24 cellular contexts compared by ENCODE assay signal in the genomic region with DNA sequence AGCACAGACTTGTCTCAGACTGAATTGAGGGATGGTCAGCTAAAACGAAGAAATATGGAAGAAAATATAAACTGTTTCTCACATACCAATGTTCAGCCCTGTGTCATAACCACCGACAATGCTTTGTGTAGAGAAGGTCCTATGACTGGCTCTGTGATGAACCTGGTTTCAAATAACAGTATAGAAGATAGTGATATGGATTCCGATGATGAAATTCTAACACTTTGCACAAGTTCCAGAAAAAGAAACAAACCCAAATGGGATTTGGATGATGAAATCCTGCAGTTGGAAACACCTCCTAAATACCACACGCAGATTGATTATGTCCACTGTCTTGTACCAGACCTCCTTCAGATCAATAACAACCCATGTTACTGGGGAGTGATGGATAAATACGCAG.
"Had no signal": no experiment of that assay in that cellular context is flagged by ENCODE, and none has a peak within 500 bp of the region (broad histone marks: within the 10 kb centered on the region; RNA-seq: fewer than 3 reads in every experiment).

No MANE protein-coding gene starts in this region.

- H3K27ac ChIP-seq: adrenal gland, coronary artery, epithelial cell of prostate, hepatocyte, left ventricle myocardium inferior, thoracic aorta, VCaP had no signal

- H3K4me3 ChIP-seq: adrenal gland, coronary artery, hepatocyte, left ventricle myocardium inferior, thoracic aorta had no signal

- H3K36me3 Mint-ChIP-seq: natural killer cell had no signal

- DNase-seq: activated CD4-positive, alpha-beta T cell treated with anti-CD3 and anti-CD28 coated beads, Interleukin-2, amount 10 ng/mL, durations not matched to agents 7 days and 5 days; activated CD8-positive, alpha-beta memory T cell treated with anti-CD3 and anti-CD28 coated beads, Interleukin-2, amount 10 ng/mL, durations not matched to agents 7 days and 5 days; activated CD8-positive, alpha-beta T cell treated with anti-CD3 and anti-CD28 coated beads for 36 hours; activated gamma-delta T cell; activated naive CD4-positive, alpha-beta T cell treated with anti-CD3 and anti-CD28 coated beads, Interleukin-2, amount 50 U/mL, for 16 hours; activated T-cell treated with anti-CD3 and anti-CD28 coated beads for 4 hours; adrenal gland; glutamatergic neuron; immature natural killer cell; left ventricle myocardium inferior; midbrain; natural killer cell; retina; stimulated activated CD4-positive, alpha-beta T cell treated with anti-CD3 and anti-CD28 coated beads, Interleukin-4, amount 100 ng/mL, for 1 hour; stimulated activated naive CD4-positive, alpha-beta T cell treated with Interleukin-2 at 50 U/mL for 16 hours had no signal

- H3K4me1 Mint-ChIP-seq: immature natural killer cell had no signal

- H3K9me3 Mint-ChIP-seq: activated CD8-positive, alpha-beta T cell treated with anti-CD3 and anti-CD28 coated beads for 36 hours; activated T-helper 1 cell treated with anti-CD3 and anti-CD28 coated beads, Interleukin-12 subunit alpha, Interleukin-12 subunit beta, Interleukin-2, Interleukin-4 antibody, amounts not matched to agents 30 ng/mL and 10 ng/mL and 1 ng/mL, durations not matched to agents 14 hours and 24 hours and 36 hours; immature natural killer cell; natural killer cell; type B pancreatic cell had no signal

- H2AFZ ChIP-seq: hepatocyte had no signal

- H3K4me2 ChIP-seq: hepatocyte had no signal

- H3K27ac Mint-ChIP-seq: activated CD4-positive, alpha-beta T cell treated with anti-CD3 and anti-CD28 coated beads, Interleukin-2, amount 10 ng/mL, durations not matched to agents 7 days and 5 days; activated CD8-positive, alpha-beta memory T cell treated with anti-CD3 and anti-CD28 coated beads, Interleukin-2, amount 10 ng/mL, durations not matched to agents 7 days and 5 days; activated CD8-positive, alpha-beta T cell treated with anti-CD3 and anti-CD28 coated beads for 36 hours; activated T-helper 1 cell treated with anti-CD3 and anti-CD28 coated beads, Interleukin-12 subunit alpha, Interleukin-12 subunit beta, Interleukin-2, Interleukin-4 antibody, amounts not matched to agents 30 ng/mL and 10 ng/mL and 1 ng/mL, durations not matched to agents 14 hours and 24 hours and 36 hours; natural killer cell; progenitor cell of endocrine pancreas; type B pancreatic cell had no signal

- H3K9me3 ChIP-seq: adrenal gland, left ventricle myocardium inferior, thoracic aorta had no signal

- H3K4me3 Mint-ChIP-seq: activated CD4-positive, alpha-beta T cell treated with anti-CD3 and anti-CD28 coated beads, Interleukin-2, amount 10 ng/mL, durations not matched to agents 7 days and 5 days; activated CD8-positive, alpha-beta memory T cell treated with anti-CD3 and anti-CD28 coated beads, Interleukin-2, amount 10 ng/mL, durations not matched to agents 7 days and 5 days; activated CD8-positive, alpha-beta T cell treated with anti-CD3 and anti-CD28 coated beads for 36 hours; activated T-helper 1 cell treated with anti-CD3 and anti-CD28 coated beads, Interleukin-12 subunit alpha, Interleukin-12 subunit beta, Interleukin-2, Interleukin-4 antibody, amounts not matched to agents 30 ng/mL and 10 ng/mL and 1 ng/mL, durations not matched to agents 14 hours and 24 hours and 36 hours; immature natural killer cell; natural killer cell; type B pancreatic cell had no signal

- H3K27me3 ChIP-seq: adrenal gland, hepatocyte had no signal

- H3K27me3 Mint-ChIP-seq: activated CD4-positive, alpha-beta T cell treated with anti-CD3 and anti-CD28 coated beads, Interleukin-2, amount 10 ng/mL, durations not matched to agents 7 days and 5 days; activated CD8-positive, alpha-beta memory T cell treated with anti-CD3 and anti-CD28 coated beads, Interleukin-2, amount 10 ng/mL, durations not matched to agents 7 days and 5 days; activated CD8-positive, alpha-beta T cell treated with anti-CD3 and anti-CD28 coated beads for 36 hours; progenitor cell of endocrine pancreas; type B pancreatic cell had no signal

- H3K4me1 ChIP-seq: left ventricle myocardium inferior had no signal

- ATAC-seq: activated CD4-positive, CD25-positive, alpha-beta regulatory T cell treated with anti-CD3 and anti-CD28 coated beads, Interleukin-2, amount 50 U/mL, for 24 hours; activated CD8-positive, alpha-beta memory T cell treated with anti-CD3 and anti-CD28 coated beads, Interleukin-2, amount 10 ng/mL, durations not matched to agents 7 days and 5 days; activated CD8-positive, alpha-beta T cell treated with anti-CD3 and anti-CD28 coated beads for 36 hours; natural killer cell had no signal
